Comparison of ENCODE assay signal across 8 cellular contexts in genomic region chr1:204411451-204412245, GRCh38. TPM values are rescaled to one million over a fixed set of nuclear protein-coding genes. Genes with fewer than 3 reads are reported as not detected.
DNase-seq lines count a peak whose midpoint lies in the region; ATAC-seq and TF ChIP-seq lines count a peak whose summit lies in the region.

PPP1R15B (minus strand) TSS chr1:204411817; CDS start chr1:204411411, 406 bp downstream.

- intact Hi-C loops in activated CD4-positive, alpha-beta T cell treated with anti-CD3 and anti-CD28 coated beads for 36 hours (cut with DNase I, micrococcal nuclease) = loop anchor here (1.0 to 10.0 kb wide), 13 partner anchors 83 to 1484 kb away; partner anchors contain the start of genes PIK3C2B (in 2 of the 2), SNRPE (in 2 of the 2), KLHL12 (in 1 of the 2) and MDM4 (in 1 of the 2)

- peak within 1 kb of the TSS; percentile 98 for H3K4me3 Mint-ChIP-seq in activated CD4-positive, alpha-beta T cell treated with anti-CD3 and anti-CD28 coated beads for 36 hours

- TF ChIP-seq CTCF in choroid plexus epithelial cell (conservative IDR thresholded peaks at IDR 0.05; ENCODE audit: low read depth, low read length) = no peak

- CTCF ChIA-PET in activated CD4-positive, alpha-beta T cell treated with anti-CD3 and anti-CD28 coated beads for 36 hours (lab: Charles Lee) = interaction anchor here (1.3 to 5.7 kb wide), 4 partner anchors 14 to 95 kb away, joined by 5 to 75 read pairs (median 6); no protein-coding TSS in a partner anchor

- no peaks in the 10 kb centered on the region for H3K9me3 Mint-ChIP-seq in activated CD4-positive, alpha-beta T cell treated with anti-CD3 and anti-CD28 coated beads for 36 hours (ENCODE audit: low read depth)

- peak; percentile 87 for ATAC-seq in HG03439 (IDR thresholded peaks at IDR 0.05; ENCODE audit: unreplicated experiment)
- ATAC-seq in activated CD4-positive, alpha-beta T cell treated with anti-CD3 and anti-CD28 coated beads for 36 hours = peak; percentile 92

- peak within 1 kb of the TSS; percentile 100 for H3K27ac Mint-ChIP-seq in activated CD4-positive, alpha-beta T cell treated with anti-CD3 and anti-CD28 coated beads for 36 hours

- H3K36me3 Mint-ChIP-seq in activated CD4-positive, alpha-beta T cell treated with anti-CD3 and anti-CD28 coated beads for 36 hours (ENCODE audit: low read depth) = peaks cover 50% of the 10 kb centered on the region

- no peaks in the 10 kb centered on the region for H3K27me3 Mint-ChIP-seq in activated CD4-positive, alpha-beta T cell treated with anti-CD3 and anti-CD28 coated beads for 36 hours

- peak; percentile 95 for TF ChIP-seq POLR2A in GM19193 (IDR thresholded peaks at IDR 0.05; ENCODE audit: extremely low read depth, insufficient read depth, insufficient read length)

- DNase-seq in AML-193 (lab: John Stamatoyannopoulos, UW) (peak; percentile 92 to 93), NCI-H524 (lab: John Stamatoyannopoulos, UW) (peak; percentile 94 to 96), choroid plexus epithelial cell (ENCODE audit: low read depth) (peak; percentile 99), kidney glomerular epithelial cell (lab: John Stamatoyannopoulos, UW) (peak; percentile 95)
- peak; percentile 98 for DNase-seq in activated CD4-positive, alpha-beta T cell treated with anti-CD3 and anti-CD28 coated beads for 36 hours
- peak; percentile 92 to 94 for DNase-seq in stimulated activated CD4-positive, alpha-beta T cell treated with anti-CD3 and anti-CD28 coated beads, Interleukin-1b, Interleukin-23, amount 100 ng/mL, for 1 hour (ENCODE audit: low read depth in 2 of 2)

- peaks cover 10% of the 10 kb centered on the region for H3K4me1 Mint-ChIP-seq in activated CD4-positive, alpha-beta T cell treated with anti-CD3 and anti-CD28 coated beads for 36 hours

- H3K4me3 ChIP-seq in choroid plexus epithelial cell (ENCODE audit: low read depth, low read length) = peak within 1 kb of the TSS; percentile 88

- POLR2A ChIA-PET in activated CD4-positive, alpha-beta T cell treated with anti-CD3 and anti-CD28 coated beads for 36 hours (lab: Charles Lee) = interaction anchor here (1.3 kb wide), 1 partner anchor 82 kb away, joined by 6 read pairs; the partner anchor contains the start of gene PIK3C2B

RNA-seq across cellular contexts. Expression of gene PPP1R15B, which starts in this region (rescaled TPM):
- 10 to 100 TPM; 55.9 to 57.6 TPM for total RNA-seq in activated CD4-positive, alpha-beta T cell treated with anti-CD3 and anti-CD28 coated beads for 36 hours

Comparison
In these comparisons a context has a peak if more than half of its experiments do, and no peak if none do; other contexts are left out.
1. Peak in every context shown above with its lines: DNase-seq, ATAC-seq and H3K4me3 ChIP-seq.